13 cellular contexts compared by ENCODE assay signal in genomic region chr14:66378712-66379111, GRCh38.
A peak's percentile ranks its signal among the peaks of the same experiment; 100 is the strongest.
DNase-seq lines count a peak whose midpoint lies in the region; ATAC-seq, FAIRE-seq and TF ChIP-seq lines count a peak whose summit lies in the region.
"Had no signal": no experiment of that assay in that cellular context is flagged by ENCODE, and none has a peak within 500 bp of the region (broad histone marks: within the 10 kb centered on the region; RNA-seq: fewer than 3 reads in every experiment).

No MANE protein-coding gene starts in this region.

- H3K4me1 Mint-ChIP-seq in Caco-2 (ENCODE audit: low read depth, unreplicated experiment) = no peaks in the 10 kb centered on the region
- H3K4me1 Mint-ChIP-seq: CD4-positive, CD25-positive, alpha-beta regulatory T cell had no signal

- H3K27ac ChIP-seq in PC-9 = peak overlapping the region; percentile 74
- peak overlapping the region in 3 of 4 donors; percentile 3 to 47 (median 27) for H3K27ac ChIP-seq in body of pancreas
- H3K27ac ChIP-seq in epithelial cell of prostate = peak overlapping the region; percentile 56
- H3K27ac ChIP-seq: BLaER1 treated with 17β-estradiol and CSF1 and Interleukin-3, amounts not matched to agents 10 nM and 100 nM had no signal

- H2AFZ ChIP-seq in PC-9 = no peak overlapping the region
- H2AFZ ChIP-seq: GM23338 had no signal

- no peaks in the 10 kb centered on the region for H4K20me1 ChIP-seq in PC-9 (ENCODE audit: insufficient read depth)
- H4K20me1 ChIP-seq: BLaER1 treated with 17β-estradiol and CSF1 and Interleukin-3, amounts not matched to agents 10 nM and 100 nM had no signal

- no peak for TF ChIP-seq POLR2A in body of pancreas (IDR thresholded peaks at IDR 0.05)

- peaks cover 17% of the 10 kb centered on the region for H3F3A ChIP-seq in PC-9 (ENCODE audit: insufficient read depth, low read depth)

- no peak for DNase-seq in PC-9
- no peak for DNase-seq in body of pancreas
- no peak for DNase-seq in epithelial cell of prostate (ENCODE audit: low read depth, low spot score)
- DNase-seq in urothelium cell line (ENCODE audit: low spot score) = no peak
- DNase-seq in Caco-2 = no peak
- no peak for DNase-seq in RPMI8226
- DNase-seq in pons (ENCODE audit: low spot score) = no peak
- DNase-seq: ACHN; CD4-positive, CD25-positive, alpha-beta regulatory T cell; DMS 273 treated with DMSO at 0.1 percent for 48 hours; H7 had no signal

- peaks cover 14% of the 10 kb centered on the region for H3K27me3 Mint-ChIP-seq in Caco-2 (ENCODE audit: insufficient read depth, unreplicated experiment)
- H3K27me3 Mint-ChIP-seq: CD4-positive, CD25-positive, alpha-beta regulatory T cell had no signal

- H3K4me3 ChIP-seq in PC-9 = no peak overlapping the region
- no peak overlapping the region for H3K4me3 ChIP-seq in body of pancreas
- H3K4me3 ChIP-seq in Caco-2 (ENCODE audit: low read depth, low read length) = no peak overlapping the region
- H3K4me3 ChIP-seq: BLaER1 treated with 17β-estradiol and CSF1 and Interleukin-3, amounts not matched to agents 10 nM and 100 nM; GM23338 had no signal

- H3K9me3 ChIP-seq in PC-9 (ENCODE audit: insufficient read depth, low read depth) (no peaks in the 10 kb centered on the region), body of pancreas (no peaks in the 10 kb centered on the region), Caco-2 (no peaks in the 10 kb centered on the region)
- H3K9me3 ChIP-seq: BLaER1 treated with 17β-estradiol and CSF1 and Interleukin-3, amounts not matched to agents 10 nM and 100 nM had no signal

- peaks cover 19% of the 10 kb centered on the region for H3K4me1 ChIP-seq in PC-9 (replicated peaks; ENCODE audit: insufficient read depth)
- peaks cover 21% of the 10 kb centered on the region for H3K4me1 ChIP-seq in body of pancreas
- H3K4me1 ChIP-seq in Caco-2 = no peaks in the 10 kb centered on the region
- H3K4me1 ChIP-seq: BLaER1 treated with 17β-estradiol and CSF1 and Interleukin-3, amounts not matched to agents 10 nM and 100 nM had no signal

- no peaks in the 10 kb centered on the region for H3K9me2 ChIP-seq in PC-9 (ENCODE audit: insufficient read depth)

- no peaks in the 10 kb centered on the region for H3K36me3 ChIP-seq in PC-9 (ENCODE audit: low read depth)
- no peaks in the 10 kb centered on the region for H3K36me3 ChIP-seq in body of pancreas (replicated peaks in 1 of 2; ENCODE audit: insufficient read depth in 1 of 2, low read depth in 2 of 2)
- H3K36me3 ChIP-seq in Caco-2 (ENCODE audit: control insufficient read depth, insufficient read depth, low read length) = no peaks in the 10 kb centered on the region
- H3K36me3 ChIP-seq: BLaER1 treated with 17β-estradiol and CSF1 and Interleukin-3, amounts not matched to agents 10 nM and 100 nM had no signal

- 92 to 93% methylated on average over 2 of the region's 2 CpGs for WGBS in body of pancreas, 2 donors

- no peaks in the 10 kb centered on the region for H3K36me3 Mint-ChIP-seq in Caco-2 (ENCODE audit: insufficient read depth, unreplicated experiment)
- H3K36me3 Mint-ChIP-seq: CD4-positive, CD25-positive, alpha-beta regulatory T cell had no signal

- BruUV-seq in PC-9 (replicated peaks; lab: Mats Ljungman, UMichigan) = no TSS peak
- BruUV-seq in Caco-2 (replicated peaks; lab: Mats Ljungman, UMichigan) = no TSS peak

- CTCF ChIA-PET in PC-9 (lab: Charles Lee) (no interaction called here), Caco-2 (lab: Charles Lee) (no interaction called here)

- POLR2A ChIA-PET in PC-9 (lab: Charles Lee; ENCODE audit: unreplicated experiment) = no interaction called here
- POLR2A ChIA-PET in Caco-2 (lab: Charles Lee) = no interaction called here

- H3K9me3 Mint-ChIP-seq in Caco-2 (ENCODE audit: unreplicated experiment) = no peaks in the 10 kb centered on the region
- H3K9me3 Mint-ChIP-seq: CD4-positive, CD25-positive, alpha-beta regulatory T cell; GM23338 had no signal

- no peak for TF ChIP-seq CTCF in PC-9 (conservative IDR thresholded peaks at IDR 0.05)
- no peak for TF ChIP-seq CTCF in body of pancreas (IDR thresholded peaks at IDR 0.05)
- TF ChIP-seq CTCF in Caco-2 (IDR thresholded peaks at IDR 0.05; ENCODE audit: insufficient read depth in 1 of 2, low read depth in 1 of 2, low read length in 1 of 2, severe bottlenecking in 1 of 2, unreplicated experiment in 1 of 2) = no peak

- no peak for ATAC-seq in body of pancreas
- ATAC-seq: GM23338 had no signal

- no peak overlapping the region for H3K4me3 Mint-ChIP-seq in Caco-2 (ENCODE audit: unreplicated experiment)
- H3K4me3 Mint-ChIP-seq: CD4-positive, CD25-positive, alpha-beta regulatory T cell; GM23338 had no signal

- FAIRE-seq in urothelium cell line (lab: Jason Lieb, UNC) = peak; percentile 85

- H3K79me2 ChIP-seq in PC-9 (ENCODE audit: low read depth) = no peaks in the 10 kb centered on the region

- no peak overlapping the region for H3K27ac Mint-ChIP-seq in Caco-2 (ENCODE audit: unreplicated experiment)
- H3K27ac Mint-ChIP-seq: CD4-positive, CD25-positive, alpha-beta regulatory T cell; GM23338 had no signal

- peak overlapping the region; percentile 13 for H3K4me2 ChIP-seq in PC-9
- H3K4me2 ChIP-seq: BLaER1 treated with 17β-estradiol and CSF1 and Interleukin-3, amounts not matched to agents 10 nM and 100 nM; GM23338 had no signal

- no peaks in the 10 kb centered on the region for H3K27me3 ChIP-seq in PC-9 (ENCODE audit: insufficient read depth, low read depth)
- H3K27me3 ChIP-seq in body of pancreas = no peaks in the 10 kb centered on the region
- H3K27me3 ChIP-seq in Caco-2 (replicated peaks; ENCODE audit: control insufficient read depth, insufficient read depth, low read length) = no peaks in the 10 kb centered on the region
- H3K27me3 ChIP-seq: BLaER1 treated with 17β-estradiol and CSF1 and Interleukin-3, amounts not matched to agents 10 nM and 100 nM had no signal

- intact Hi-C loops in PC-9 (cut with micrococcal nuclease; ENCODE audit: unreplicated experiment) = no loop called here
- intact Hi-C loops in body of pancreas (cut with DNase I) = no loop called here
- intact Hi-C loops in Caco-2 (cut with micrococcal nuclease; ENCODE audit: unreplicated experiment) = no loop called here
